In genomic region chr18:45386256-45386655, GRCh38 we compare ENCODE assay signal across 8 cellular contexts.
DNase-seq lines count a peak whose midpoint lies in the region; ATAC-seq and TF ChIP-seq lines count a peak whose summit lies in the region.

No MANE protein-coding gene starts in this region.

- H3K4me3 Mint-ChIP-seq in glutamatergic neuron (ENCODE audit: unreplicated experiment) (no peak overlapping the region), T-cell (no peak overlapping the region)

- TF ChIP-seq CTCF in glutamatergic neuron (IDR thresholded peaks at IDR 0.05; ENCODE audit: partially characterized antibody, unreplicated experiment) = peak; percentile 59

- no peak for ATAC-seq in stimulated activated naive CD8-positive, alpha-beta T cell treated with anti-CD3 and anti-CD28 coated beads, Interleukin-15, Interleukin-2, amounts not matched to agents 100 U/mL and 50 U/mL, for 24 hours
- ATAC-seq in GM18505 (IDR thresholded peaks at IDR 0.05; ENCODE audit: unreplicated experiment) = no peak
- no peak for ATAC-seq in GM18907 (IDR thresholded peaks at IDR 0.05; ENCODE audit: unreplicated experiment)
- ATAC-seq in T-cell (replicated peaks in 1 of 4) = no peak

- H3K9me3 Mint-ChIP-seq in glutamatergic neuron (ENCODE audit: unreplicated experiment) (no peaks in the 10 kb centered on the region), T-cell (no peaks in the 10 kb centered on the region)

- no peak for TF ChIP-seq POLR2A in GM18505 (IDR thresholded peaks at IDR 0.05; ENCODE audit: borderline replicate concordance, extremely low read depth, insufficient read depth, insufficient read length)

- peaks cover 6% of the 10 kb centered on the region for H3K4me1 Mint-ChIP-seq in glutamatergic neuron (ENCODE audit: low read depth, unreplicated experiment)
- no peaks in the 10 kb centered on the region for H3K4me1 Mint-ChIP-seq in T-cell

- DNase-seq in AG20443 (ENCODE audit: low spot score) (peak; percentile 35), HEK293T (ENCODE audit: extremely low spot score) (peak; percentile 15), OCI-M1 (lab: John Stamatoyannopoulos, UW) (peak; percentile 37), glutamatergic neuron (peak; percentile 61), T-cell (no peak)
- DNase-seq in stimulated activated naive CD8-positive, alpha-beta T cell treated with anti-CD3 and anti-CD28 coated beads, Interleukin-15, Interleukin-2, amounts not matched to agents 100 U/mL and 50 U/mL, for 24 hours = peak; percentile 3

- no peak overlapping the region for H3K27ac Mint-ChIP-seq in glutamatergic neuron (ENCODE audit: unreplicated experiment)
- H3K27ac Mint-ChIP-seq in T-cell = no peak overlapping the region

- CTCF ChIA-PET in HEK293T (lab: Yijun Ruan, JAX) = interaction anchor here (0.7 to 1.7 kb wide), 4 partner anchors 27 to 1252 kb away, joined by 3 to 6 read pairs (median 3); no protein-coding TSS in a partner anchor
- CTCF ChIA-PET in T-cell (lab: Charles Lee) = no interaction called here

- no peaks in the 10 kb centered on the region for H3K27me3 Mint-ChIP-seq in glutamatergic neuron (ENCODE audit: unreplicated experiment)
- peaks cover 22 to 34% of the 10 kb centered on the region in 2 donors for H3K27me3 Mint-ChIP-seq in T-cell

- no peaks in the 10 kb centered on the region for H3K36me3 Mint-ChIP-seq in glutamatergic neuron (ENCODE audit: unreplicated experiment)
- H3K36me3 Mint-ChIP-seq in T-cell = no peaks in the 10 kb centered on the region

- POLR2A ChIA-PET in HEK293T (lab: Yijun Ruan, JAX) (no interaction called here), T-cell (lab: Charles Lee) (no interaction called here)

TF ChIP-seq in HEK293T, 16 proteins besides CTCF, POLR2A, EP300 and RAD21:
- TF ChIP-seq BHLHE40 (IDR thresholded peaks at IDR 0.05; ENCODE audit: borderline replicate concordance) (no peak), L3MBTL2 (conservative IDR thresholded peaks at IDR 0.05) (no peak), ELF4 (IDR thresholded peaks at IDR 0.05) (no peak), NFRKB (IDR thresholded peaks at IDR 0.05) (no peak), FOXA1 (IDR thresholded peaks at IDR 0.05) (no peak)

Comparison
In these comparisons a context has a peak if more than half of its experiments do, and no peak if none do; other contexts are left out.
1. DNase-seq: peak in AG20443 (single experiment), HEK293T (single experiment), OCI-M1 (single experiment), glutamatergic neuron (single experiment) and stimulated activated naive CD8-positive, alpha-beta T cell treated with anti-CD3 and anti-CD28 coated beads, Interleukin-15, Interleukin-2, amounts not matched to agents 100 U/mL and 50 U/mL, for 24 hours (single experiment); none in T-cell (0 of 34).